10 cellular contexts compared by ENCODE assay signal in genomic region chrX:95764972-95765451, GRCh38.
DNase-seq lines count a peak whose midpoint lies in the region; ATAC-seq and TF ChIP-seq lines count a peak whose summit lies in the region.
"Had no signal": no experiment of that assay in that cellular context is flagged by ENCODE, and none has a peak within 500 bp of the region (broad histone marks: within the 10 kb centered on the region; RNA-seq: fewer than 3 reads in every experiment).

No MANE protein-coding gene starts in this region.

- peaks cover 4% of the 10 kb centered on the region for H3K9me3 Mint-ChIP-seq in nephron
- H3K9me3 Mint-ChIP-seq: IgD-negative memory B cell had no signal

- H3K4me1 Mint-ChIP-seq in nephron: peaks cover 11% of the 10 kb centered on the region

- DNase-seq in DMS 273 (lab: John Stamatoyannopoulos, UW; ENCODE audit: unreplicated experiment) (peak; percentile 84), NCI-H345 treated with DMSO at 0.1 percent for 48 hours (lab: John Stamatoyannopoulos, UW; ENCODE audit: unreplicated experiment) (peak; percentile 13), ecto neural progenitor cell (ENCODE audit: low spot score) (peak; percentile 52)
- DNase-seq in activated naive CD4-positive, alpha-beta T cell treated with Interleukin-2 at 50 U/mL for 16 hours: no peak
- DNase-seq: left cardiac atrium had no signal

- ATAC-seq in GM21576 (IDR thresholded peaks at IDR 0.05; ENCODE audit: unreplicated experiment): peak; percentile 59
- ATAC-seq in GM19397 (IDR thresholded peaks at IDR 0.05; ENCODE audit: unreplicated experiment): no peak
- ATAC-seq in HG03442 (IDR thresholded peaks at IDR 0.05; ENCODE audit: unreplicated experiment): no peak

- no peaks in the 10 kb centered on the region for H3K27me3 Mint-ChIP-seq in nephron (ENCODE audit: low read depth)
- H3K27me3 Mint-ChIP-seq: IgD-negative memory B cell had no signal

- no peak overlapping the region for H3K4me3 Mint-ChIP-seq in nephron
- H3K4me3 Mint-ChIP-seq: IgD-negative memory B cell had no signal

- peak overlapping the region in 2 of 3 experiments; percentile 4 to 22 for H3K27ac Mint-ChIP-seq in nephron
- H3K27ac Mint-ChIP-seq: IgD-negative memory B cell had no signal

- no peaks in the 10 kb centered on the region for H3K36me3 Mint-ChIP-seq in nephron (ENCODE audit: low read depth)
- H3K36me3 Mint-ChIP-seq: IgD-negative memory B cell had no signal

- TF ChIP-seq CTCF in nephron (IDR thresholded peaks at IDR 0.05; ENCODE audit: unreplicated experiment in 3 of 3): peak; percentile 67 to 70 (median 69)
